In the genomic region with DNA sequence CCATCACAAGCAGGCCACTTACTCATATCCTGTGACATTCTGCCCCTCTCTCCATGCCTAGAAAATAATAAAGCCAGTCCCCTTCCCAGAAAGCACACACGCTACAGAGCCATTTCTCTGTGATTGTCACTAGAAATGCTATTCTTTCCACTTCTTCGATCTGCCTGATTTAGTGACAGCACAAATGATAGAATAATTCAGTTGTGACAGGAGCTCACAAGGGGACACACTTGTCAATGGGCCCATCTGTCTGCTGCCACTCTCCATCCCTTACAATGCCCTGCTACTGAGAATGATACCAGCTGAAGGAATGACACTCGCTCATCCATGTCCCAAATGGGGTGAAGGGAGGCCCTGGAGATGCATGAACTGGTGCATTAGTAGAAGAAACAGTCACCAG, we compare ENCODE assay signal across 25 cellular contexts.
"Had no signal": no experiment of that assay in that cellular context is flagged by ENCODE, and none has a peak within 500 bp of the region (broad histone marks: within the 10 kb centered on the region; RNA-seq: fewer than 3 reads in every experiment).

No MANE protein-coding gene starts in this region.

- H3K27ac ChIP-seq: colonic mucosa, coronary artery, dorsolateral prefrontal cortex, epithelial cell of prostate, esophagus muscularis mucosa, esophagus squamous epithelium, foreskin keratinocyte, gastrocnemius medialis, gastroesophageal sphincter, heart left ventricle had no signal

- DNase-seq: colonic mucosa; cortex of kidney; dermis blood vessel endothelial cell; dorsolateral prefrontal cortex; effector CD4-positive, alpha-beta T cell; effector CD8-positive, alpha-beta T cell; effector memory CD4-positive, alpha-beta T cell; effector memory CD8-positive, alpha-beta T cell; endodermal cell; erythroblast; esophagus squamous epithelium; foreskin fibroblast; foreskin keratinocyte; foreskin melanocyte; gastrocnemius medialis; glutamatergic neuron; head of caudate nucleus; heart left ventricle; heart right ventricle had no signal

- H3K27me3 ChIP-seq: colonic mucosa, dorsolateral prefrontal cortex, esophagus muscularis mucosa, esophagus squamous epithelium, foreskin keratinocyte, gastrocnemius medialis, gastroesophageal sphincter, heart left ventricle, heart right ventricle had no signal

- H3K4me3 Mint-ChIP-seq: dendritic cell treated with granulocyte-macrophage colony-stimulating factor and Interleukin-4, amounts not matched to agents 40 ng/mL and 50 ng/mL, for 4 days; effector memory CD8-positive, alpha-beta T cell; endodermal cell had no signal

- H3K4me1 ChIP-seq: colonic mucosa, esophagus muscularis mucosa, esophagus squamous epithelium, foreskin keratinocyte, gastrocnemius medialis, gastroesophageal sphincter, heart left ventricle, heart right ventricle had no signal

- ATAC-seq: effector memory CD8-positive, alpha-beta T cell; esophagus mucosa; foreskin keratinocyte; gastrocnemius medialis; gastroesophageal sphincter; heart left ventricle; heart right ventricle had no signal

- H3K27me3 Mint-ChIP-seq: dendritic cell treated with granulocyte-macrophage colony-stimulating factor and Interleukin-4, amounts not matched to agents 40 ng/mL and 50 ng/mL, for 4 days had no signal

- H3K9me3 Mint-ChIP-seq: dendritic cell treated with granulocyte-macrophage colony-stimulating factor and Interleukin-4, amounts not matched to agents 40 ng/mL and 50 ng/mL, for 4 days; effector memory CD8-positive, alpha-beta T cell had no signal

- H3K4me3 ChIP-seq: colonic mucosa, coronary artery, dorsolateral prefrontal cortex, esophagus muscularis mucosa, esophagus squamous epithelium, gastrocnemius medialis, gastroesophageal sphincter, heart left ventricle, heart right ventricle had no signal

- H3K27ac Mint-ChIP-seq: dendritic cell treated with granulocyte-macrophage colony-stimulating factor and Interleukin-4, amounts not matched to agents 40 ng/mL and 50 ng/mL, for 4 days; effector memory CD8-positive, alpha-beta T cell; endodermal cell had no signal

- H3K9me3 ChIP-seq: colonic mucosa, esophagus muscularis mucosa, esophagus squamous epithelium, gastrocnemius medialis, gastroesophageal sphincter, heart left ventricle, heart right ventricle had no signal

- H3K36me3 ChIP-seq: colonic mucosa, esophagus muscularis mucosa, gastrocnemius medialis, gastroesophageal sphincter, heart left ventricle, heart right ventricle had no signal
